ENCODE assay signal across 1 cellular context in the genomic region with DNA sequence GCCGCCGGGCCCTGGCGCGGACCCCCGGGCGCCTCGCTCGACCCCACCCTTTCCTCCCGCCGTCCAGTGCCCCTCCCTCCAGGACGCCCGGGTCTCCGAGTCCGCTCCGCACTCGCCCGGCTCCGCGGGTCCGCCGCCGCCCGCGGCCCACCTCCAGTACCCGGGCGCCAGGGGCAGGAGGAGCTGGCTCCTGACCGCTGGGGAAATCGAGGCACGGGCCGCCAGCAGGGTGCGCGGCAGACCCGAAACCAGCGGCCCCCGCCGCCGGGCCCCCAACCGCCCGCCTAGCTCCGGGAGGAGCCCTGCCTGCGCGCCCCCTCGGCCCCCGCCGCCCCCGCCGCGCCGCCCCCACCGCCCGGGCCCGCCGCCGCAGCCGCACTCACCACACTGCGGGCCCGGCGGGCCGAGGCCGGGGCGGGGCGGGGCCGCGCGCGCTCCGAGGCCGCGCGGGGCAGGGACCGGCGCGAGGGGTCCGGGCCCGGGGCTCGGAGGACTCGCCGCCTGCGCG.
TF ChIP-seq lines count a peak whose summit lies in the region.

No MANE protein-coding gene starts in this region.

TF ChIP-seq in HepG2, 621 proteins besides CTCF, POLR2A, EP300 and RAD21:
- TF ChIP-seq ZNF350 (CRISPR knock-in tag; IDR thresholded peaks at IDR 0.05; ENCODE audit: borderline replicate concordance, low read depth), result no peak
- TF ChIP-seq ZNF143 (CRISPR knock-in tag; IDR thresholded peaks at IDR 0.05), result no peak
- TF ChIP-seq NCOA1 (CRISPR knock-in tag; IDR thresholded peaks at IDR 0.05), result 0 out of 2 replicates have a peak, but pooled peaks have one; percentile 10
- TF ChIP-seq, protein P1, sequence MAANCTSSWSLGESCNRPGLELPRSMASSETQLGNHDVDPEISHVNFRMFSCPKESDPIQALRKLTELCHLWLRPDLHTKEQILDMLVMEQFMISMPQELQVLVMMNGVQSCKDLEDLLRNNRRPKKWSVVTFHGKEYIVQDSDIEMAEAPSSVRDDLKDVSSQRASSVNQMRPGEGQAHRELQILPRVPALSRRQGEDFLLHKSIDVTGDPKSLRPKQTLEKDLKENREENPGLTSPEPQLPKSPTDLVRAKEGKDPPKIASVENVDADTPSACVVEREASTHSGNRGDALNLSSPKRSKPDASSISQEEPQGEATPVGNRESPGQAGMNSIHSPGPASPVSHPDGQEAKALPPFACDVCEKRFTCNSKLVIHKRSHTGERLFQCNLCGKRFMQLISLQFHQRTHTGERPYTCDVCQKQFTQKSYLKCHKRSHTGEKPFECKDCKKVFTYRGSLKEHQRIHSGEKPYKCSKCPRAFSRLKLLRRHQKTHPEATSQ (CRISPR knock-in tag; IDR thresholded peaks at IDR 0.05; ENCODE audit: borderline replicate concordance), result no peak
- no peak for TF ChIP-seq SMAD1 (CRISPR knock-in tag; IDR thresholded peaks at IDR 0.05; ENCODE audit: borderline replicate concordance, low read depth)
- TF ChIP-seq ZNF558 (CRISPR knock-in tag; IDR thresholded peaks at IDR 0.05; ENCODE audit: borderline replicate concordance), result peak; percentile 73; the same call in 1 of the 2 replicates
- 0 out of 2 replicates have a peak, but pooled peaks have one; percentile 15 for TF ChIP-seq EEA1 (CRISPR knock-in tag; IDR thresholded peaks at IDR 0.05; ENCODE audit: borderline replicate concordance)
- no peak for TF ChIP-seq ZNF850 (CRISPR knock-in tag; conservative IDR thresholded peaks at IDR 0.05)
- peak; percentile 81 for TF ChIP-seq RBFOX2 (IDR thresholded peaks at IDR 0.05; ENCODE audit: low read depth, low read length)
- TF ChIP-seq RELA (CRISPR knock-in tag; IDR thresholded peaks at IDR 0.05), result no peak
- no peak for TF ChIP-seq ZNF780A (CRISPR knock-in tag; IDR thresholded peaks at IDR 0.05)
- no peak for TF ChIP-seq ZNF235 (CRISPR knock-in tag; IDR thresholded peaks at IDR 0.05; ENCODE audit: borderline replicate concordance)
- peak; percentile 83; the same call in 1 of the 2 replicates for TF ChIP-seq ZNF879 (CRISPR knock-in tag; IDR thresholded peaks at IDR 0.05)
- TF ChIP-seq MEIS1 (CRISPR knock-in tag; IDR thresholded peaks at IDR 0.05; ENCODE audit: borderline replicate concordance), result no peak
- no peak for TF ChIP-seq CREM (IDR thresholded peaks at IDR 0.05)
- TF ChIP-seq CREM (CRISPR knock-in tag; IDR thresholded peaks at IDR 0.05), result no peak
- no peak for TF ChIP-seq ZNF761 (CRISPR knock-in tag; conservative IDR thresholded peaks at IDR 0.05)
- TF ChIP-seq ZNF234 (CRISPR knock-in tag; conservative IDR thresholded peaks at IDR 0.05), result no peak
- TF ChIP-seq ZNF564 (CRISPR knock-in tag; IDR thresholded peaks at IDR 0.05), result peak; percentile 10; the same call in 1 of the 2 replicates
- TF ChIP-seq AGO1 (IDR thresholded peaks at IDR 0.05; ENCODE audit: low read depth, low read length, poor library complexity, severe bottlenecking), result no peak
- TF ChIP-seq GATAD2A (CRISPR knock-in tag; IDR thresholded peaks at IDR 0.05), result no peak
- peak; percentile 62 for TF ChIP-seq AGO2 (optimal IDR thresholded peaks at IDR 0.05; ENCODE audit: low read depth, low read length)
- no peak for TF ChIP-seq ZNF17 (CRISPR knock-in tag; IDR thresholded peaks at IDR 0.05)
- TF ChIP-seq DNMT3B (CRISPR knock-in tag; conservative IDR thresholded peaks at IDR 0.05), result no peak
- peak; percentile 7; the same call in 1 of the 2 replicates for TF ChIP-seq ZNF768 (CRISPR knock-in tag; IDR thresholded peaks at IDR 0.05)
- TF ChIP-seq, protein P2, sequence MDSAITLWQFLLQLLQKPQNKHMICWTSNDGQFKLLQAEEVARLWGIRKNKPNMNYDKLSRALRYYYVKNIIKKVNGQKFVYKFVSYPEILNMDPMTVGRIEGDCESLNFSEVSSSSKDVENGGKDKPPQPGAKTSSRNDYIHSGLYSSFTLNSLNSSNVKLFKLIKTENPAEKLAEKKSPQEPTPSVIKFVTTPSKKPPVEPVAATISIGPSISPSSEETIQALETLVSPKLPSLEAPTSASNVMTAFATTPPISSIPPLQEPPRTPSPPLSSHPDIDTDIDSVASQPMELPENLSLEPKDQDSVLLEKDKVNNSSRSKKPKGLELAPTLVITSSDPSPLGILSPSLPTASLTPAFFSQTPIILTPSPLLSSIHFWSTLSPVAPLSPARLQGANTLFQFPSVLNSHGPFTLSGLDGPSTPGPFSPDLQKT (CRISPR knock-in tag; IDR thresholded peaks at IDR 0.05; ENCODE audit: borderline replicate concordance), result no peak
- TF ChIP-seq RFXANK (CRISPR knock-in tag; IDR thresholded peaks at IDR 0.05), result no peak
- TF ChIP-seq YY1 (IDR thresholded peaks at IDR 0.05; ENCODE audit: insufficient read depth, insufficient replicate concordance, low read depth, low read length), result no peak
- TF ChIP-seq ZSCAN29 (CRISPR knock-in tag; conservative IDR thresholded peaks at IDR 0.05), result no peak
- TF ChIP-seq, protein P3, sequence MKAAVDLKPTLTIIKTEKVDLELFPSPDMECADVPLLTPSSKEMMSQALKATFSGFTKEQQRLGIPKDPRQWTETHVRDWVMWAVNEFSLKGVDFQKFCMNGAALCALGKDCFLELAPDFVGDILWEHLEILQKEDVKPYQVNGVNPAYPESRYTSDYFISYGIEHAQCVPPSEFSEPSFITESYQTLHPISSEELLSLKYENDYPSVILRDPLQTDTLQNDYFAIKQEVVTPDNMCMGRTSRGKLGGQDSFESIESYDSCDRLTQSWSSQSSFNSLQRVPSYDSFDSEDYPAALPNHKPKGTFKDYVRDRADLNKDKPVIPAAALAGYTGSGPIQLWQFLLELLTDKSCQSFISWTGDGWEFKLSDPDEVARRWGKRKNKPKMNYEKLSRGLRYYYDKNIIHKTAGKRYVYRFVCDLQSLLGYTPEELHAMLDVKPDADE (CRISPR knock-in tag; IDR thresholded peaks at IDR 0.05), result 0 out of 2 replicates have a peak, but pooled peaks have one; percentile 14
- TF ChIP-seq, protein P4, sequence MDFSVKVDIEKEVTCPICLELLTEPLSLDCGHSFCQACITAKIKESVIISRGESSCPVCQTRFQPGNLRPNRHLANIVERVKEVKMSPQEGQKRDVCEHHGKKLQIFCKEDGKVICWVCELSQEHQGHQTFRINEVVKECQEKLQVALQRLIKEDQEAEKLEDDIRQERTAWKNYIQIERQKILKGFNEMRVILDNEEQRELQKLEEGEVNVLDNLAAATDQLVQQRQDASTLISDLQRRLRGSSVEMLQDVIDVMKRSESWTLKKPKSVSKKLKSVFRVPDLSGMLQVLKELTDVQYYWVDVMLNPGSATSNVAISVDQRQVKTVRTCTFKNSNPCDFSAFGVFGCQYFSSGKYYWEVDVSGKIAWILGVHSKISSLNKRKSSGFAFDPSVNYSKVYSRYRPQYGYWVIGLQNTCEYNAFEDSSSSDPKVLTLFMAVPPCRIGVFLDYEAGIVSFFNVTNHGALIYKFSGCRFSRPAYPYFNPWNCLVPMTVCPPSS (IDR thresholded peaks at IDR 0.05), result no peak
- no peak for TF ChIP-seq NR2F1 (CRISPR knock-in tag; IDR thresholded peaks at IDR 0.05)
- no peak for TF ChIP-seq SIN3B (IDR thresholded peaks at IDR 0.05; ENCODE audit: low read length)
- TF ChIP-seq THYN1 (CRISPR knock-in tag; IDR thresholded peaks at IDR 0.05; ENCODE audit: borderline replicate concordance, low read depth), result no peak
- no peak for TF ChIP-seq TMF1 (CRISPR knock-in tag; IDR thresholded peaks at IDR 0.05; ENCODE audit: low read depth)
- no peak for TF ChIP-seq ARHGAP35 (CRISPR knock-in tag; IDR thresholded peaks at IDR 0.05; ENCODE audit: borderline replicate concordance)
- no peak for TF ChIP-seq GABPA (IDR thresholded peaks at IDR 0.05; ENCODE audit: low read depth, low read length)
- no peak for TF ChIP-seq GABPA (CRISPR knock-in tag; IDR thresholded peaks at IDR 0.05; ENCODE audit: low read depth)
- TF ChIP-seq ZNF589 (CRISPR knock-in tag; conservative IDR thresholded peaks at IDR 0.05), result no peak
- no peak for TF ChIP-seq FOSL2 (CRISPR knock-in tag; IDR thresholded peaks at IDR 0.05)
- no peak for TF ChIP-seq CBX1 (IDR thresholded peaks at IDR 0.05; ENCODE audit: low read depth)
- TF ChIP-seq ZNF367 (CRISPR knock-in tag; IDR thresholded peaks at IDR 0.05; ENCODE audit: borderline replicate concordance), result no peak
- TF ChIP-seq ZNF713 (CRISPR knock-in tag; IDR thresholded peaks at IDR 0.05), result no peak
- TF ChIP-seq, protein P5, sequence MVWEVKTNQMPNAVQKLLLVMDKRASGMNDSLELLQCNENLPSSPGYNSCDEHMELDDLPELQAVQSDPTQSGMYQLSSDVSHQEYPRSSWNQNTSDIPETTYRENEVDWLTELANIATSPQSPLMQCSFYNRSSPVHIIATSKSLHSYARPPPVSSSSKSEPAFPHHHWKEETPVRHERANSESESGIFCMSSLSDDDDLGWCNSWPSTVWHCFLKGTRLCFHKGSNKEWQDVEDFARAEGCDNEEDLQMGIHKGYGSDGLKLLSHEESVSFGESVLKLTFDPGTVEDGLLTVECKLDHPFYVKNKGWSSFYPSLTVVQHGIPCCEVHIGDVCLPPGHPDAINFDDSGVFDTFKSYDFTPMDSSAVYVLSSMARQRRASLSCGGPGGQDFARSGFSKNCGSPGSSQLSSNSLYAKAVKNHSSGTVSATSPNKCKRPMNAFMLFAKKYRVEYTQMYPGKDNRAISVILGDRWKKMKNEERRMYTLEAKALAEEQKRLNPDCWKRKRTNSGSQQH (CRISPR knock-in tag; IDR thresholded peaks at IDR 0.05; ENCODE audit: low read depth), result no peak
- TF ChIP-seq KDM1A (CRISPR knock-in tag; IDR thresholded peaks at IDR 0.05), result no peak
